ENCODE assay signal across 16 cellular contexts in genomic region chr5:7877851-7878250, GRCh38. TPM values are rescaled to one million over a fixed set of nuclear protein-coding genes. Genes with fewer than 3 reads are reported as not detected.
A peak's percentile ranks its signal among the peaks of the same experiment; 100 is the strongest.
DNase-seq lines count a peak whose midpoint lies in the region; ATAC-seq, FAIRE-seq and TF ChIP-seq lines count a peak whose summit lies in the region.
"Had no signal": no experiment of that assay in that cellular context is flagged by ENCODE, and none has a peak within 500 bp of the region (broad histone marks: within the 10 kb centered on the region; RNA-seq: fewer than 3 reads in every experiment).

No MANE protein-coding gene starts in this region.

- H3K9me3 ChIP-seq in A549 = no peaks in the 10 kb centered on the region
- H3K9me3 ChIP-seq in GM23248 (ENCODE audit: low read depth) = no peaks in the 10 kb centered on the region
- no peaks in the 10 kb centered on the region for H3K9me3 ChIP-seq in spleen
- H3K9me3 ChIP-seq: ascending aorta, BLaER1, ovary, Peyer's patch had no signal

- intact Hi-C loops in spleen (cut with DNase I; ENCODE audit: low total_unique reads) (no loop called here), left cardiac atrium (cut with DNase I) (no loop called here)

- H3K27me3 ChIP-seq in GM23248 (replicated peaks; ENCODE audit: insufficient read depth) (no peaks in the 10 kb centered on the region), spleen (replicated peaks in 1 of 7) (no peaks in the 10 kb centered on the region)
- H3K27me3 ChIP-seq: ascending aorta, BLaER1, ovary, Peyer's patch had no signal

- in situ Hi-C loops in GM23248 (cut with MboI) = no loop called here

- TF ChIP-seq EP300 in A549 (IDR thresholded peaks at IDR 0.05) = no peak

- H3K4me3 ChIP-seq in A549 = no peak overlapping the region
- H3K4me3 ChIP-seq in GM23248 = no peak overlapping the region
- no peak overlapping the region for H3K4me3 ChIP-seq in spleen
- H3K4me3 ChIP-seq: ascending aorta, BLaER1, ovary, Peyer's patch had no signal

- TF ChIP-seq CTCF in A549 (IDR thresholded peaks at IDR 0.05) = no peak
- TF ChIP-seq CTCF in spleen (IDR thresholded peaks at IDR 0.05 in 8 of 11, conservative IDR thresholded peaks at IDR 0.05 in 3 of 11) = no peak

- H3K4me1 Mint-ChIP-seq in activated naive CD8-positive, alpha-beta T cell treated with anti-CD3 and anti-CD28 coated beads, Interleukin-2, amount 50 U/mL, for 24 hours = peaks cover 56% of the 10 kb centered on the region

- peaks cover 67% of the 10 kb centered on the region for H3K36me3 Mint-ChIP-seq in activated naive CD8-positive, alpha-beta T cell treated with anti-CD3 and anti-CD28 coated beads, Interleukin-2, amount 50 U/mL, for 24 hours (ENCODE audit: low read depth)

- TF ChIP-seq RAD21 in A549 (conservative IDR thresholded peaks at IDR 0.05 in 1 of 2, IDR thresholded peaks at IDR 0.05 in 1 of 2) = no peak

- POLR2A ChIA-PET in A549 (lab: Yijun Ruan, JAX) = interaction anchor here (1.9 kb wide), 1 partner anchor 9 kb away, joined by 7 read pairs; the partner anchor contains the start of genes FASTKD3 and MTRR

- H3K4me3 Mint-ChIP-seq in activated naive CD8-positive, alpha-beta T cell treated with anti-CD3 and anti-CD28 coated beads, Interleukin-2, amount 50 U/mL, for 24 hours = no peak overlapping the region
- H3K4me3 Mint-ChIP-seq: activated CD4-positive, alpha-beta memory T cell treated with anti-CD3 and anti-CD28 coated beads, Interleukin-2, amount 10 ng/mL, durations not matched to agents 7 days and 5 days had no signal

- peak overlapping the region; percentile 25 for H3K27ac Mint-ChIP-seq in activated naive CD8-positive, alpha-beta T cell treated with anti-CD3 and anti-CD28 coated beads, Interleukin-2, amount 50 U/mL, for 24 hours
- H3K27ac Mint-ChIP-seq: activated CD4-positive, alpha-beta memory T cell treated with anti-CD3 and anti-CD28 coated beads, Interleukin-2, amount 10 ng/mL, durations not matched to agents 7 days and 5 days had no signal

- H3K9ac ChIP-seq in GM23248 = no peak overlapping the region
- H3K9ac ChIP-seq: BLaER1 had no signal

- no peaks in the 10 kb centered on the region for H3K9me2 ChIP-seq in GM23248 (ENCODE audit: insufficient read depth)

- 42% methylated on average over 8 of the region's 9 CpGs for WGBS in A549 (ENCODE audit: missing lambda C conversion rate)
- WGBS in GM23248 (ENCODE audit: low coverage in 1 of 2, low lambda C conversion rate in 2 of 2, missing lambda C conversion rate in 2 of 2), 2 experiments = 83% methylated on average over 9 of the region's 9 CpGs
- 67 to 88% (median 76%) methylated on average over 9 of the region's 9 CpGs for WGBS in spleen, 5 donors

- H3K4me1 ChIP-seq in A549 (peaks cover 43% of the 10 kb centered on the region), GM23248 (ENCODE audit: insufficient read depth) (peaks cover 30% of the 10 kb centered on the region), spleen (peaks cover 0 to 69% (median 16%) of the 10 kb centered on the region in 6 donors)
- H3K4me1 ChIP-seq: ascending aorta had no signal

- peak; percentile 12 to 32; a peak in 3 of 6 replicates for ATAC-seq in A549
- ATAC-seq in activated naive CD8-positive, alpha-beta T cell treated with anti-CD3 and anti-CD28 coated beads, Interleukin-2, amount 50 U/mL, for 24 hours = no peak
- no peak for ATAC-seq in HG02623 (IDR thresholded peaks at IDR 0.05; ENCODE audit: unreplicated experiment)
- ATAC-seq in left cardiac atrium = no peak

- peaks cover 35% of the 10 kb centered on the region for H3F3A ChIP-seq in GM23248 (ENCODE audit: insufficient read depth)

- H3K79me2 ChIP-seq in GM23248 (ENCODE audit: insufficient read depth) = peaks cover 69% of the 10 kb centered on the region

- no peak for FAIRE-seq in A549 (lab: Jason Lieb, UNC)
- FAIRE-seq: endothelial cell of umbilical vein had no signal

- 0 out of 2 replicates have a peak, but pooled peaks cover 4% of the 10 kb centered on the region for H4K20me1 ChIP-seq in GM23248 (ENCODE audit: insufficient read depth)

- peaks cover 15% of the 10 kb centered on the region for H3K36me3 ChIP-seq in GM23248 (ENCODE audit: low read depth)
- H3K36me3 ChIP-seq in spleen = peaks cover 2 to 100% (median 60%) of the 10 kb centered on the region in 6 donors
- H3K36me3 ChIP-seq: ovary had no signal

- H3K27me3 Mint-ChIP-seq in activated naive CD8-positive, alpha-beta T cell treated with anti-CD3 and anti-CD28 coated beads, Interleukin-2, amount 50 U/mL, for 24 hours = no peaks in the 10 kb centered on the region
- H3K27me3 Mint-ChIP-seq: activated CD4-positive, alpha-beta memory T cell treated with anti-CD3 and anti-CD28 coated beads, Interleukin-2, amount 10 ng/mL, durations not matched to agents 7 days and 5 days had no signal

- peak overlapping the region; percentile 91 for H3K4me2 ChIP-seq in A549
- peak overlapping the region; percentile 55 for H3K4me2 ChIP-seq in GM23248 (ENCODE audit: unreplicated experiment)
- H3K4me2 ChIP-seq: BLaER1 had no signal

- DNase-seq in A549 (ENCODE audit: low read depth in 1 of 2, low spot score in 1 of 2) (peak in 1 of 2 experiments; percentile 44), GM23248 (peak; percentile 55), iris pigment epithelial cell (ENCODE audit: low read depth) (peak; percentile 78), spleen (no peak), GF-D8 (lab: John Stamatoyannopoulos, UW) (no peak), left cardiac atrium (no peak)
- no peak for DNase-seq in activated naive CD8-positive, alpha-beta T cell treated with anti-CD3 and anti-CD28 coated beads, Interleukin-2, amount 50 U/mL, for 24 hours
- DNase-seq: activated CD4-positive, alpha-beta memory T cell treated with anti-CD3 and anti-CD28 coated beads, Interleukin-2, amount 10 ng/mL, durations not matched to agents 7 days and 5 days; MM.1S; ovary; Peyer's patch had no signal

- no peak overlapping the region for H2AFZ ChIP-seq in GM23248

- no peak for TF ChIP-seq POLR2A in A549 (IDR thresholded peaks at IDR 0.05; ENCODE audit: low read length)
- TF ChIP-seq POLR2A in spleen (IDR thresholded peaks at IDR 0.05) = no peak

- CTCF ChIA-PET in A549 (lab: Yijun Ruan, JAX) = interaction anchor here (3.6 kb wide), 1 partner anchor 9 kb away, joined by 19 read pairs; no protein-coding TSS in a partner anchor

- H3K9me3 Mint-ChIP-seq in activated naive CD8-positive, alpha-beta T cell treated with anti-CD3 and anti-CD28 coated beads, Interleukin-2, amount 50 U/mL, for 24 hours = no peaks in the 10 kb centered on the region
- H3K9me3 Mint-ChIP-seq: activated CD4-positive, alpha-beta memory T cell treated with anti-CD3 and anti-CD28 coated beads, Interleukin-2, amount 10 ng/mL, durations not matched to agents 7 days and 5 days had no signal

- H3K27ac ChIP-seq in A549 (peak overlapping the region; percentile 48 to 79; a peak in 5 of 6 replicates), GM23248 (peak overlapping the region; percentile 69), spleen (peak overlapping the region in 4 of 8 donors; percentile 74 to 80 (median 76))
- H3K27ac ChIP-seq: ascending aorta, BLaER1, ovary, Peyer's patch had no signal

TF ChIP-seq in A549, 52 proteins besides CTCF, POLR2A, EP300 and RAD21 (continues in another document):
- no peak for TF ChIP-seq HOXA7 (CRISPR knock-in tag; IDR thresholded peaks at IDR 0.05)
- no peak for TF ChIP-seq EHF (CRISPR knock-in tag; IDR thresholded peaks at IDR 0.05)
- TF ChIP-seq ZNF302 (CRISPR knock-in tag; IDR thresholded peaks at IDR 0.05) = no peak
- TF ChIP-seq TP53 (CRISPR knock-in tag; IDR thresholded peaks at IDR 0.05) = no peak
- TF ChIP-seq JUNB (IDR thresholded peaks at IDR 0.05) = no peak
- TF ChIP-seq PHF8 (IDR thresholded peaks at IDR 0.05; ENCODE audit: borderline replicate concordance, low read depth) = no peak
- no peak for TF ChIP-seq MAFK (IDR thresholded peaks at IDR 0.05; ENCODE audit: partially characterized antibody)
- no peak for TF ChIP-seq ZC3H11A (IDR thresholded peaks at IDR 0.05)

RNA-seq across cellular contexts. Expression of gene MTRR, which starts 8.9 kb away (rescaled TPM):
- 86.3 and 110 TPM in 2 replicates for polyA plus RNA-seq in A549 (2011; rRNA removed)
- polyA plus RNA-seq in A549 (2012; cell fraction: cytosol; rRNA removed) = 36.4 and 42.8 TPM in 2 replicates
- polyA plus RNA-seq in A549 (2012; cell fraction: nucleus; rRNA removed) = 29.7 and 44.5 TPM in 2 replicates
- 40.0 to 47.5 TPM (median 44.1 TPM) in 3 replicates for polyA plus RNA-seq in A549 (2017; fragmentation: RNase III; extraction: RNeasy Plus Mini Kit Qiagen cat#74134 plus additional on column Dnase treatment)
- polyA minus RNA-seq in A549 (2011; rRNA and poly(A)+ RNA removed) = 116 and 140 TPM in 2 replicates
- 29.3 and 44.0 TPM in 2 replicates for total RNA-seq in GM23248 (2014; rRNA removed; shearing (Covaris generic))
- 27.4 and 27.6 TPM in 2 replicates for polyA plus RNA-seq in GM23248 (2016; fragmentation: Nextera tagmentation; extraction: Ambion mirVana)
- 10 to 100 TPM; 41.4 to 66.3 (median 47.4) TPM for total RNA-seq in spleen
- polyA plus RNA-seq in spleen = 10 to 100 TPM; 13.8 to 21.2 (median 15.8) TPM
- total RNA-seq in left cardiac atrium = 10 to 100 TPM; 27.8 to 45.2 TPM

RNA-seq across cellular contexts. Expression of gene FASTKD3, which starts 9.0 kb away (rescaled TPM):
- 17.2 and 24.8 TPM in 2 replicates for polyA plus RNA-seq in A549 (2011; rRNA removed)
- polyA plus RNA-seq in A549 (2012; cell fraction: cytosol; rRNA removed) = 6.9 and 7.3 TPM in 2 replicates
- polyA plus RNA-seq in A549 (2012; cell fraction: nucleus; rRNA removed) = 4.2 and 5.5 TPM in 2 replicates
- polyA plus RNA-seq in A549 (2017; fragmentation: RNase III; extraction: RNeasy Plus Mini Kit Qiagen cat#74134 plus additional on column Dnase treatment) = 19.5 to 20.4 TPM (median 19.5 TPM) in 3 replicates
- 6.8 and 7.7 TPM in 2 replicates for polyA minus RNA-seq in A549 (2011; rRNA and poly(A)+ RNA removed)
- total RNA-seq in GM23248 (2014; rRNA removed; shearing (Covaris generic)) = 9.3 and 23.9 TPM in 2 replicates
- polyA plus RNA-seq in GM23248 (2016; fragmentation: Nextera tagmentation; extraction: Ambion mirVana) = 9.1 and 10.6 TPM in 2 replicates
- total RNA-seq in spleen = 10 to 100 TPM in 3 of 7 donors, 1 to 10 TPM in 4; 8.6 to 19.1 (median 9.8) TPM
- polyA plus RNA-seq in spleen = 10 to 100 TPM; 13.9 to 18.2 (median 16.8) TPM
- 1 to 10 TPM; 5.4 to 6.8 TPM for total RNA-seq in left cardiac atrium
- total RNA-seq: ascending aorta had no signal

RNA-seq across cellular contexts. Expression of gene CFAP90, which starts 26.9 kb away (rescaled TPM):
- polyA plus RNA-seq in A549 (2011; rRNA removed) = 0.25 and 0.36 TPM in 2 replicates
- 0.21 and 0.41 TPM in 2 replicates for polyA plus RNA-seq in A549 (2012; cell fraction: cytosol; rRNA removed)
- 0.16 and 0.29 TPM in 2 replicates for polyA plus RNA-seq in A549 (2012; cell fraction: nucleus; rRNA removed)
- 0.17 to 0.28 TPM (median 0.28 TPM) in 3 replicates for polyA plus RNA-seq in A549 (2017; fragmentation: RNase III; extraction: RNeasy Plus Mini Kit Qiagen cat#74134 plus additional on column Dnase treatment)
- polyA minus RNA-seq in A549 (2011; rRNA and poly(A)+ RNA removed) = 0.33 TPM in 1 of 2 replicates, not detected in the other
- 0.32 TPM in 1 of 2 replicates, not detected in the other for total RNA-seq in GM23248 (2014; rRNA removed; shearing (Covaris generic))
- polyA plus RNA-seq in GM23248 (2016; fragmentation: Nextera tagmentation; extraction: Ambion mirVana) = 0.10 and 0.19 TPM in 2 replicates
- total RNA-seq in spleen = under 1 TPM in 1 of 7 donors, not detected in 6; 0.60 TPM
- polyA plus RNA-seq in spleen = under 1 TPM in 2 of 3 donors, not detected in 1; 0.17 to 0.27 TPM
- total RNA-seq in left cardiac atrium = under 1 TPM; 0.15 to 0.16 TPM
- total RNA-seq: activated CD4-positive, alpha-beta memory T cell treated with anti-CD3 and anti-CD28 coated beads, Interleukin-2, amount 10 ng/mL, durations not matched to agents 7 days and 5 days; ascending aorta; endothelial cell of umbilical vein; Peyer's patch; T-helper 2 cell treated with Interferon-gamma antibody and Interleukin-4, amounts not matched to agents 100 ng/mL and 5 ng/mL, for 36 hours had no signal

Comparison
In these comparisons a context has a peak if more than half of its experiments do, and no peak if none do; other contexts are left out.
1. ATAC-seq: peak in A549 (2 of 2); none in activated naive CD8-positive, alpha-beta T cell treated with anti-CD3 and anti-CD28 coated beads, Interleukin-2, amount 50 U/mL, for 24 hours (single experiment), HG02623 (single experiment) and left cardiac atrium (0 of 2).
2. DNase-seq: peak in GM23248 (single experiment) and iris pigment epithelial cell (single experiment); none in activated naive CD8-positive, alpha-beta T cell treated with anti-CD3 and anti-CD28 coated beads, Interleukin-2, amount 50 U/mL, for 24 hours (single experiment), spleen (single experiment), GF-D8 (single experiment) and left cardiac atrium (single experiment).